In genomic region chr12:6541371-6542165, GRCh38 we compare ENCODE assay signal across 10 cellular contexts. TPM values are rescaled to one million over a fixed set of nuclear protein-coding genes. Genes with fewer than 3 reads are reported as not detected.
DNase-seq lines count a peak whose midpoint lies in the region; ATAC-seq and TF ChIP-seq lines count a peak whose summit lies in the region.
"Had no signal": no experiment of that assay in that cellular context is flagged by ENCODE, and none has a peak within 500 bp of the region (broad histone marks: within the 10 kb centered on the region; RNA-seq: fewer than 3 reads in every experiment).

No MANE protein-coding gene starts in this region.

- POLR2A ChIA-PET in HEK293 (lab: Yijun Ruan, JAX): interaction anchor here (0.6 to 4.9 kb wide), 6 partner anchors 7 to 278 kb away, joined by 3 to 46 read pairs (median 4); partner anchors contain the start of genes GAPDH and MLF2

- H3K27me3 Mint-ChIP-seq in nephron progenitor cell (ENCODE audit: low read depth, poor library complexity): peaks cover 3% of the 10 kb centered on the region

- peaks cover 47% of the 10 kb centered on the region for H3K36me3 Mint-ChIP-seq in nephron progenitor cell (ENCODE audit: low read depth)

- peaks cover 56% of the 10 kb centered on the region for H3K4me1 Mint-ChIP-seq in nephron progenitor cell

- H3K27ac ChIP-seq in 22Rv1 (peak overlapping the region; percentile 99), HEK293 (ENCODE audit: extremely low read depth, low read depth, low read length) (peak overlapping the region; percentile 38; the same call in 1 of the 2 replicates), dorsolateral prefrontal cortex (peak overlapping the region in 52 of 59 donors; percentile 13 to 100 (median 70))

- no peaks in the 10 kb centered on the region for H3K9me3 Mint-ChIP-seq in nephron progenitor cell

- peaks cover 4% of the 10 kb centered on the region; the same call in 1 of the 2 replicates for H3K4me1 ChIP-seq in HEK293 (ENCODE audit: control insufficient read depth, insufficient read depth, low read length)

- intact Hi-C loops in dorsolateral prefrontal cortex (cut with DNase I): no loop called here

- peak overlapping the region; percentile 17 for H3K27ac Mint-ChIP-seq in nephron progenitor cell

- H3K36me3 ChIP-seq in HEK293 (ENCODE audit: control insufficient read depth in 2 of 2, insufficient read depth in 1 of 2, low read length in 2 of 2): peaks cover 15 to 78% of the 10 kb centered on the region in 2 experiments; a peak in 2 of 3 replicates

- no peaks in the 10 kb centered on the region for H3K27me3 ChIP-seq in dorsolateral prefrontal cortex

- no peak overlapping the region for H3K4me3 Mint-ChIP-seq in nephron progenitor cell

- CTCF ChIA-PET in HEK293 (lab: Yijun Ruan, JAX): interaction anchor here (0.5 kb wide), 1 partner anchor 36 kb away, joined by 5 read pairs; no protein-coding TSS in a partner anchor

- DNase-seq in dorsolateral prefrontal cortex: no peak
- DNase-seq in nephron progenitor cell: no peak
- DNase-seq in anterior cingulate cortex (lab: John Stamatoyannopoulos, UW): no peak
- DNase-seq in AG20443 (ENCODE audit: low spot score): no peak
- DNase-seq: SW 1271 had no signal

- ATAC-seq in GM19467 (IDR thresholded peaks at IDR 0.05; ENCODE audit: unreplicated experiment) (no peak), GM19452 (IDR thresholded peaks at IDR 0.05; ENCODE audit: unreplicated experiment) (no peak)

- no peaks in the 10 kb centered on the region for H3K9me3 ChIP-seq in HEK293 (ENCODE audit: control insufficient read depth, insufficient read depth, low read depth, low read length)

- TF ChIP-seq CTCF in 22Rv1 (IDR thresholded peaks at IDR 0.05) (no peak), HEK293 (tag by site-specific recombination; IDR thresholded peaks at IDR 0.05) (no peak), dorsolateral prefrontal cortex (IDR thresholded peaks at IDR 0.05 in 54 of 56, conservative IDR thresholded peaks at IDR 0.05 in 2 of 56; ENCODE audit: low read depth in 1 of 56, partially characterized antibody in 56 of 56) (no peak), nephron progenitor cell (IDR thresholded peaks at IDR 0.05) (no peak)

- H3K4me3 ChIP-seq in HEK293 (ENCODE audit: low read depth, low read length): no peak overlapping the region
- H3K4me3 ChIP-seq in dorsolateral prefrontal cortex: no peak overlapping the region
- H3K4me3 ChIP-seq: lung had no signal

TF ChIP-seq in HEK293, 187 proteins besides CTCF, POLR2A, EP300 and RAD21:
- 0 out of 2 replicates have a peak, but pooled peaks have one; percentile 57 for TF ChIP-seq SCRT2 (tag by site-specific recombination; IDR thresholded peaks at IDR 0.05)
- TF ChIP-seq ZXDB (tag by site-specific recombination; IDR thresholded peaks at IDR 0.05): no peak

RNA-seq across cellular contexts. Expression of gene GAPDH, which starts 7.3 kb away (rescaled TPM):
- 1,000 to 10,000 TPM; 1,552 to 3,778 (median 2,635) TPM for total RNA-seq in dorsolateral prefrontal cortex

RNA-seq across cellular contexts. Expression of gene IFFO1, which starts 14.3 kb away (rescaled TPM):
- 10 to 100 TPM; 29.9 to 71.0 (median 45.2) TPM for total RNA-seq in dorsolateral prefrontal cortex

RNA-seq across cellular contexts. Expression of gene NOP2, which starts 26.5 kb away (rescaled TPM):
- 10 to 100 TPM; 17.8 to 57.6 (median 26.6) TPM for total RNA-seq in dorsolateral prefrontal cortex

RNA-seq across cellular contexts. Expression of gene NCAPD2, which starts 47.7 kb away (rescaled TPM):
- 10 to 100 TPM; 10.2 to 44.7 (median 21.8) TPM for total RNA-seq in dorsolateral prefrontal cortex

RNA-seq across cellular contexts. Expression of gene MRPL51, which starts 48.5 kb away (rescaled TPM):
- total RNA-seq in dorsolateral prefrontal cortex: 100 to 1,000 TPM in 107 of 120 experiments, 10 to 100 TPM in 13; 81.0 to 147 (median 117) TPM

Comparison
In these comparisons a context has a peak if more than half of its experiments do, and no peak if none do; other contexts are left out.
1. H3K27ac ChIP-seq: peak in every context shown above with its lines; median percentile 99 in 22Rv1; 70 in dorsolateral prefrontal cortex; 38 in HEK293.